25 cellular contexts compared by ENCODE assay signal in the genomic region with DNA sequence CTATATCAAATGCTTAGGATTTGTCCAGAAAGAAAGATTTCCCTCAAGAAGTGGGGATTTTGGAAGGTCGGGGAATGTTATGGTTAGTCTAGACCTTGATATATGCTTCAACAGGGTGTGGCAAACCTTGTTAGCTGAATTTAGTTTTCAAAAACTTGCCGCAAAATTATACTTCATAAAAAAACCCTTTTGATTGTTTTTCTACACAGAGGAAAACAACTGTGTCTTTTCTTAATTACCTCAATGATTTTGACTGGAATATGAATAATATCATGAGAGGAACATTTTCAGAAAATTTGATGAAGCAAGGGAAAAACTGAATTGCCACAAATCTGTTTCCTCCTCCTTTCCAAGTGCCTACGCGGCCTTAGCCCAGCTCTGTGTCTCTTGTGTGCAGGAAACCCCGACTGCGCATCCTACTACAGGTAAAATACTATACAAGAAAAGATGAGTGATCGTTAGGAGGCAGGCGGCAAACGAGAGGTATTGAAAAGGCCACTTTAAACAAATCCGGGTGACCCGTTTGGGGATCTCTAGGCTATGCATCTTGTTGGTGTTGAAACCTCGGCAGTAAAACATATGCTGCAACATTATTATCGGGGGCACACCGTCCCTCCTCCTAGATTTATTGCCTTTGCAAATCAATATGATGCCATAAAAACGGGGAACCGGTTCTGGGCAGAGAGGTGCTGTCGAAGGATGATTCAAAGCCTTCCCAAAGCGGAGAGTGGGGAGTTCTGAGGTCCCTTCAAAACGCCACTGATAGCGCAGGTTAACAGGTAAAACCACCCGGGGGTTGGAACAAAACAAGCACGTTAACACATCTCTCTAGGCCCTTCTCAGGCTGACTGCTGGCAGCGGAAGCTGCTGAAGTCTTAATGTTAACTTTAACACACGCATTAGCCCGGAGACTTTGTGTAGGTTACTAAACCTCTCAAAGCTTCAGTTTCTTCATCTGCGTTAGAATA. TPM values are rescaled to one million over a fixed set of nuclear protein-coding genes. Genes with fewer than 3 reads are reported as not detected.
A peak's percentile ranks its signal among the peaks of the same experiment; 100 is the strongest.
DNase-seq lines count a peak whose midpoint lies in the region; ATAC-seq and TF ChIP-seq lines count a peak whose summit lies in the region.
"Had no signal": no experiment of that assay in that cellular context is flagged by ENCODE, and none has a peak within 500 bp of the region (broad histone marks: within the 10 kb centered on the region; RNA-seq: fewer than 3 reads in every experiment).

No MANE protein-coding gene starts in this region.

- H3K4me3 Mint-ChIP-seq in activated naive CD4-positive, alpha-beta T cell treated with anti-CD3 and anti-CD28 coated beads, Interleukin-2, amount 10 ng/mL, durations not matched to agents 7 days and 5 days = no peak overlapping the region
- no peak overlapping the region for H3K4me3 Mint-ChIP-seq in T-helper 17 cell
- H3K4me3 Mint-ChIP-seq in progenitor cell of endocrine pancreas (ENCODE audit: low read depth) = no peak overlapping the region
- H3K4me3 Mint-ChIP-seq: activated naive CD8-positive, alpha-beta T cell; effector memory CD8-positive, alpha-beta T cell; natural killer cell treated with Interleukin-12 subunit alpha and Interleukin-12 subunit beta and Interleukin-15 and Interleukin-18, amount 100 ng/mL, for 72 hours; stimulated activated memory B cell treated with anti-CD40 and anti-IgM and Interleukin-4, amounts not matched to agents 10 μg/mL and 1 μg/mL and 100 μg/mL, for 72 hours had no signal

- intact Hi-C loops in right cardiac atrium (cut with DNase I) = loop anchor here in 2 of 4 donors (10.0 kb wide), 2 partner anchors 129 to 169 kb away; no protein-coding TSS in a partner anchor

- peak overlapping the region; percentile 59 for H3K27ac Mint-ChIP-seq in activated naive CD4-positive, alpha-beta T cell treated with anti-CD3 and anti-CD28 coated beads, Interleukin-2, amount 10 ng/mL, durations not matched to agents 7 days and 5 days
- H3K27ac Mint-ChIP-seq in T-helper 17 cell (peak overlapping the region; percentile 37), progenitor cell of endocrine pancreas (peak overlapping the region; percentile 76)
- H3K27ac Mint-ChIP-seq: activated naive CD8-positive, alpha-beta T cell; effector memory CD8-positive, alpha-beta T cell; natural killer cell treated with Interleukin-12 subunit alpha and Interleukin-12 subunit beta and Interleukin-15 and Interleukin-18, amount 100 ng/mL, for 72 hours; stimulated activated memory B cell treated with anti-CD40 and anti-IgM and Interleukin-4, amounts not matched to agents 10 μg/mL and 1 μg/mL and 100 μg/mL, for 72 hours had no signal

- peaks cover 99% of the 10 kb centered on the region for H3K27me3 Mint-ChIP-seq in activated naive CD4-positive, alpha-beta T cell treated with anti-CD3 and anti-CD28 coated beads, Interleukin-2, amount 10 ng/mL, durations not matched to agents 7 days and 5 days
- H3K27me3 Mint-ChIP-seq in T-helper 17 cell (peaks cover 85% of the 10 kb centered on the region), progenitor cell of endocrine pancreas (peaks cover 95% of the 10 kb centered on the region)

- H3K4me1 Mint-ChIP-seq in activated naive CD4-positive, alpha-beta T cell treated with anti-CD3 and anti-CD28 coated beads, Interleukin-2, amount 10 ng/mL, durations not matched to agents 7 days and 5 days = peaks cover 24% of the 10 kb centered on the region
- H3K4me1 Mint-ChIP-seq in T-helper 17 cell (no peaks in the 10 kb centered on the region), progenitor cell of endocrine pancreas (ENCODE audit: low read depth) (peaks cover 4% of the 10 kb centered on the region)

- H3K4me1 ChIP-seq in right cardiac atrium (ENCODE audit: control insufficient read depth, insufficient read depth, low read length) = peaks cover 2% of the 10 kb centered on the region
- H3K4me1 ChIP-seq: gastrocnemius medialis had no signal

- H3K27ac ChIP-seq in right cardiac atrium (ENCODE audit: low read length) = peak overlapping the region; percentile 74
- H3K27ac ChIP-seq: BLaER1 treated with 17β-estradiol and CSF1 and Interleukin-3, amounts not matched to agents 10 nM and 100 nM; esophagus muscularis mucosa; gastrocnemius medialis; vagina had no signal

- DNase-seq in activated naive CD4-positive, alpha-beta T cell treated with anti-CD3 and anti-CD28 coated beads, Interleukin-2, amount 10 ng/mL, durations not matched to agents 7 days and 5 days = no peak
- no peak for DNase-seq in activated naive CD4-positive, alpha-beta T cell treated with Interleukin-2 at 50 U/mL for 16 hours
- no peak for DNase-seq in T-helper 17 cell
- peak in 2 of 3 donors; percentile 14 to 47 for DNase-seq in right cardiac atrium
- DNase-seq in progenitor cell of endocrine pancreas (ENCODE audit: low spot score, unreplicated experiment) = no peak
- no peak for DNase-seq in KBM-7
- DNase-seq: ACHN; effector memory CD8-positive, alpha-beta T cell; gastrocnemius medialis; midbrain; MM.1S; NCI-H187; NCI-H526 treated with DMSO at 0.1 percent for 48 hours; stimulated activated CD4-positive, alpha-beta T cell treated with anti-CD3 and anti-CD28 coated beads, Interleukin-2, amount 100 ng/mL, for 24 hours had no signal

- H3K4me3 ChIP-seq in right cardiac atrium (ENCODE audit: low read length) = peak overlapping the region; percentile 89
- H3K4me3 ChIP-seq: BLaER1 treated with 17β-estradiol and CSF1 and Interleukin-3, amounts not matched to agents 10 nM and 100 nM; esophagus muscularis mucosa; HAP-1; vagina had no signal

- CTCF ChIA-PET in activated naive CD4-positive, alpha-beta T cell treated with anti-CD3 and anti-CD28 coated beads, Interleukin-2, amount 10 ng/mL, durations not matched to agents 7 days and 5 days (lab: Charles Lee) = no interaction called here

- WGBS in right cardiac atrium = 35% methylated on average over 26 of the region's 26 CpGs

- H3K9me3 ChIP-seq in T-helper 17 cell (ENCODE audit: control insufficient read depth, low read length, poor library complexity, severe bottlenecking) = peaks cover 3% of the 10 kb centered on the region
- no peaks in the 10 kb centered on the region for H3K9me3 ChIP-seq in right cardiac atrium (ENCODE audit: control insufficient read depth, low read length)
- H3K9me3 ChIP-seq: esophagus muscularis mucosa, gastrocnemius medialis, vagina had no signal

- ATAC-seq in T-helper 17 cell (no peak), right cardiac atrium (no peak), HG02840 (IDR thresholded peaks at IDR 0.05; ENCODE audit: low FRiP score, unreplicated experiment) (no peak), GM18867 (IDR thresholded peaks at IDR 0.05; ENCODE audit: unreplicated experiment) (no peak)
- ATAC-seq: effector memory CD8-positive, alpha-beta T cell; gastrocnemius medialis; left lobe of liver; natural killer cell treated with Interleukin-12 subunit alpha and Interleukin-12 subunit beta and Interleukin-15 and Interleukin-18, amount 100 ng/mL, for 72 hours; stimulated activated memory B cell treated with anti-CD40 and anti-IgM and Interleukin-4, amounts not matched to agents 10 μg/mL and 1 μg/mL and 100 μg/mL, for 72 hours had no signal

- H3K36me3 Mint-ChIP-seq in activated naive CD4-positive, alpha-beta T cell treated with anti-CD3 and anti-CD28 coated beads, Interleukin-2, amount 10 ng/mL, durations not matched to agents 7 days and 5 days = peaks cover 21% of the 10 kb centered on the region
- H3K36me3 Mint-ChIP-seq in T-helper 17 cell (ENCODE audit: low read depth) = peaks cover 3% of the 10 kb centered on the region
- H3K36me3 Mint-ChIP-seq in progenitor cell of endocrine pancreas (ENCODE audit: insufficient read depth) = no peaks in the 10 kb centered on the region
- H3K36me3 Mint-ChIP-seq: activated naive CD8-positive, alpha-beta T cell; stimulated activated memory B cell treated with anti-CD40 and anti-IgM and Interleukin-4, amounts not matched to agents 10 μg/mL and 1 μg/mL and 100 μg/mL, for 72 hours had no signal

- no peaks in the 10 kb centered on the region for H3K27me3 ChIP-seq in right cardiac atrium (ENCODE audit: control insufficient read depth, insufficient read depth)

- in situ Hi-C loops in KBM-7 (cut with MboI; ENCODE audit: low pct_unique_long_range_greater_than_20kb, low sequenced_read_pairs) = no loop called here

- peaks cover 6% of the 10 kb centered on the region for H3K9me3 Mint-ChIP-seq in activated naive CD4-positive, alpha-beta T cell treated with anti-CD3 and anti-CD28 coated beads, Interleukin-2, amount 10 ng/mL, durations not matched to agents 7 days and 5 days
- no peaks in the 10 kb centered on the region for H3K9me3 Mint-ChIP-seq in progenitor cell of endocrine pancreas (ENCODE audit: low read depth)
- H3K9me3 Mint-ChIP-seq: effector memory CD8-positive, alpha-beta T cell; natural killer cell treated with Interleukin-12 subunit alpha and Interleukin-12 subunit beta and Interleukin-15 and Interleukin-18, amount 100 ng/mL, for 72 hours; stimulated activated memory B cell treated with anti-CD40 and anti-IgM and Interleukin-4, amounts not matched to agents 10 μg/mL and 1 μg/mL and 100 μg/mL, for 72 hours had no signal

- TF ChIP-seq CTCF in progenitor cell of endocrine pancreas (IDR thresholded peaks at IDR 0.05; ENCODE audit: unreplicated experiment) = no peak

RNA-seq across cellular contexts. Expression of gene TBX20, which starts 2.3 kb away (rescaled TPM):
- total RNA-seq in T-helper 17 cell (not detected), right cardiac atrium (100 to 1,000 TPM; 180 to 254 (median 236) TPM), progenitor cell of endocrine pancreas (not detected in 2 replicates)
- polyA plus RNA-seq in right cardiac atrium = 14.8 TPM
- total RNA-seq: gastrocnemius medialis; natural killer cell treated with Interleukin-12 subunit alpha and Interleukin-12 subunit beta and Interleukin-15 and Interleukin-18, amount 100 ng/mL, for 72 hours; temporal lobe had no signal

Comparison
In these comparisons a context has a peak if more than half of its experiments do, and no peak if none do; other contexts are left out.
1. DNase-seq: peak in right cardiac atrium (2 of 3); none in activated naive CD4-positive, alpha-beta T cell treated with anti-CD3 and anti-CD28 coated beads, Interleukin-2, amount 10 ng/mL, durations not matched to agents 7 days and 5 days (single experiment), activated naive CD4-positive, alpha-beta T cell treated with Interleukin-2 at 50 U/mL for 16 hours (single experiment), T-helper 17 cell (0 of 3), progenitor cell of endocrine pancreas (single experiment) and KBM-7 (single experiment).
2. RNA of gene TBX20, which starts 2.3 kb away (total RNA-seq): 180 to 254 TPM in right cardiac atrium; not detected in progenitor cell of endocrine pancreas and not detected in T-helper 17 cell; every median in the first group is over 100 times any median in the second.
3. Peak in every context shown above with its lines, with median percentiles within 50 percentile points of each other: H3K27ac Mint-ChIP-seq.